14 cellular contexts compared by ENCODE assay signal in the genomic region with DNA sequence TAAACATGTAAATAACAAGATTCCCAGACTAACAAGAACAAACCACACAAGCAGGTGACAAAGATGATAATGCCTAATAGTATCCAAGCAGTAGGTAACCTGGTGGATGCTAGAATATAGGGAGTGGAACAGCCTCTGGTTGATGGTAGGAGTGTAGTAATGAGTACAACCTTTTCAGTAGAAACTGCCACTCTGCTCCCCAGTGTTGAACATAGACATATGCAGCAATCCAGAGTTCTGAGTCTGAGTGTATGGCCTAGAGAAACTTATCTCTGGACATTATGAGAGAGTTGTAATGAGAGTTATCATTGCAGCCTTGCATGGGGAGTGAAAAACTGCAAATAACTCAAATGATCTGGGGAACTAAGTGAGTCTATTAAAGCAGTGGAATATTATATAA.
A peak's percentile ranks its signal among the peaks of the same experiment; 100 is the strongest.
DNase-seq lines count a peak whose midpoint lies in the region; ATAC-seq and TF ChIP-seq lines count a peak whose summit lies in the region.
"Had no signal": no experiment of that assay in that cellular context is flagged by ENCODE, and none has a peak within 500 bp of the region (broad histone marks: within the 10 kb centered on the region; RNA-seq: fewer than 3 reads in every experiment).

No MANE protein-coding gene starts in this region.

- H3K4me1 ChIP-seq in cardiac muscle cell (ENCODE audit: low read depth) = peaks cover 46% of the 10 kb centered on the region
- H3K4me1 ChIP-seq in esophagus muscularis mucosa = peaks cover 54 to 70% (median 65%) of the 10 kb centered on the region in 4 donors
- H3K4me1 ChIP-seq in tibial nerve = peaks cover 0 to 72% (median 13%) of the 10 kb centered on the region in 4 donors

- no TSS peak for BruUV-seq in MCF 10A (replicated peaks; lab: Mats Ljungman, UMichigan)

- peaks cover 21% of the 10 kb centered on the region for H3K36me3 ChIP-seq in cardiac muscle cell
- peaks cover 20 to 48% (median 35%) of the 10 kb centered on the region in 4 donors for H3K36me3 ChIP-seq in esophagus muscularis mucosa
- H3K36me3 ChIP-seq in tibial nerve = peaks cover 2 to 44% (median 8%) of the 10 kb centered on the region in 3 donors

- no peak for TF ChIP-seq CTCF in cardiac muscle cell (IDR thresholded peaks at IDR 0.05; ENCODE audit: low read depth, low read length)
- TF ChIP-seq CTCF in esophagus muscularis mucosa (IDR thresholded peaks at IDR 0.05) = no peak
- no peak for TF ChIP-seq CTCF in tibial nerve (IDR thresholded peaks at IDR 0.05)
- TF ChIP-seq CTCF in MCF 10A (IDR thresholded peaks at IDR 0.05; ENCODE audit: unreplicated experiment) = no peak

- H3K27me3 ChIP-seq in cardiac muscle cell = no peaks in the 10 kb centered on the region
- no peaks in the 10 kb centered on the region for H3K27me3 ChIP-seq in esophagus muscularis mucosa
- H3K27me3 ChIP-seq in tibial nerve = no peaks in the 10 kb centered on the region
- H3K27me3 ChIP-seq: foreskin keratinocyte had no signal

- no peak for ATAC-seq in left ventricle myocardium superior
- ATAC-seq in HG03460 (IDR thresholded peaks at IDR 0.05; ENCODE audit: unreplicated experiment) = no peak
- ATAC-seq: foreskin keratinocyte had no signal

- DNase-seq in cardiac muscle cell (ENCODE audit: low read depth in 1 of 2, low spot score in 1 of 2) (no peak), left ventricle myocardium superior (no peak), esophagus muscularis mucosa (ENCODE audit: extremely low spot score) (no peak), tibial nerve (ENCODE audit: low spot score in 2 of 2) (no peak), NCI-H146 (lab: John Stamatoyannopoulos, UW) (no peak), MCF 10A (ENCODE audit: unreplicated experiment) (no peak)
- DNase-seq: EL, foreskin keratinocyte, HCEC 1CT, kidney, NCI-H1436, NCI-H748 treated with DMSO at 0.1 percent for 48 hours had no signal

- TF ChIP-seq POLR2A in esophagus muscularis mucosa (IDR thresholded peaks at IDR 0.05; ENCODE audit: low read depth) (no peak), tibial nerve (IDR thresholded peaks at IDR 0.05) (no peak)

- no peak overlapping the region for H3K4me3 ChIP-seq in cardiac muscle cell
- no peak overlapping the region for H3K4me3 ChIP-seq in esophagus muscularis mucosa
- no peak overlapping the region for H3K4me3 ChIP-seq in tibial nerve

- POLR2A ChIA-PET in MCF 10A (lab: Yijun Ruan, JAX) = interaction anchor here (0.6 to 1.6 kb wide), 3 partner anchors 68 to 75 kb away, joined by 3 to 4 read pairs (median 3); no protein-coding TSS in a partner anchor

- H3K9me3 ChIP-seq in cardiac muscle cell (ENCODE audit: low read depth) (no peaks in the 10 kb centered on the region), esophagus muscularis mucosa (no peaks in the 10 kb centered on the region), tibial nerve (no peaks in the 10 kb centered on the region)

- peaks cover 77% of the 10 kb centered on the region for H3K4me1 Mint-ChIP-seq in T-helper 1 cell treated with Interleukin-12 subunit alpha and Interleukin-12 subunit beta and Interleukin-4 antibody, amounts not matched to agents 30 μg/mL and 1 μg/mL, for 36 hours (ENCODE audit: low read depth)
- H3K4me1 Mint-ChIP-seq in MCF 10A (ENCODE audit: insufficient read depth, unreplicated experiment) = peaks cover 31% of the 10 kb centered on the region

- H3K27ac ChIP-seq in cardiac muscle cell (peak overlapping the region; percentile 63), esophagus muscularis mucosa (replicated peaks in 1 of 4) (peak overlapping the region in 3 of 4 donors; percentile 45 to 81 (median 76)), tibial nerve (peak overlapping the region in 3 of 4 donors; percentile 36 to 60 (median 41))
- H3K27ac ChIP-seq: foreskin keratinocyte had no signal

- peak overlapping the region; percentile 98 for H3K27ac Mint-ChIP-seq in T-helper 1 cell treated with Interleukin-12 subunit alpha and Interleukin-12 subunit beta and Interleukin-4 antibody, amounts not matched to agents 30 μg/mL and 1 μg/mL, for 36 hours
- H3K27ac Mint-ChIP-seq in MCF 10A (ENCODE audit: low read depth, unreplicated experiment) = no peak overlapping the region

- CTCF ChIA-PET in MCF 10A (lab: Yijun Ruan, JAX) = interaction anchor here (2.3 to 2.4 kb wide), 2 partner anchors 7 to 122 kb away, joined by 12 to 13 read pairs; no protein-coding TSS in a partner anchor

- H3K36me3 Mint-ChIP-seq in T-helper 1 cell treated with Interleukin-12 subunit alpha and Interleukin-12 subunit beta and Interleukin-4 antibody, amounts not matched to agents 30 μg/mL and 1 μg/mL, for 36 hours (ENCODE audit: low read depth) = peaks cover 53% of the 10 kb centered on the region
- peaks cover 74% of the 10 kb centered on the region for H3K36me3 Mint-ChIP-seq in MCF 10A (ENCODE audit: insufficient read depth, unreplicated experiment)

- TF ChIP-seq EP300 in esophagus muscularis mucosa (IDR thresholded peaks at IDR 0.05) = no peak
- no peak for TF ChIP-seq EP300 in tibial nerve (IDR thresholded peaks at IDR 0.05)

- H3K27me3 Mint-ChIP-seq in T-helper 1 cell treated with Interleukin-12 subunit alpha and Interleukin-12 subunit beta and Interleukin-4 antibody, amounts not matched to agents 30 μg/mL and 1 μg/mL, for 36 hours (ENCODE audit: low read depth) = no peaks in the 10 kb centered on the region
- no peaks in the 10 kb centered on the region for H3K27me3 Mint-ChIP-seq in MCF 10A (ENCODE audit: insufficient read depth, unreplicated experiment)

- no peaks in the 10 kb centered on the region for H3K9me3 Mint-ChIP-seq in T-helper 1 cell treated with Interleukin-12 subunit alpha and Interleukin-12 subunit beta and Interleukin-4 antibody, amounts not matched to agents 30 μg/mL and 1 μg/mL, for 36 hours
- no peaks in the 10 kb centered on the region for H3K9me3 Mint-ChIP-seq in MCF 10A (ENCODE audit: unreplicated experiment)

- intact Hi-C loops in left ventricle myocardium superior (cut with micrococcal nuclease) (no loop called here), esophagus muscularis mucosa (cut with DNase I) (no loop called here), MCF 10A (cut with micrococcal nuclease) (no loop called here)

- peak overlapping the region; percentile 80 for H3K4me3 Mint-ChIP-seq in T-helper 1 cell treated with Interleukin-12 subunit alpha and Interleukin-12 subunit beta and Interleukin-4 antibody, amounts not matched to agents 30 μg/mL and 1 μg/mL, for 36 hours
- no peak overlapping the region for H3K4me3 Mint-ChIP-seq in MCF 10A (ENCODE audit: unreplicated experiment)
